Comparison of ENCODE assay signal across 10 cellular contexts in genomic region chr5:134569758-134570364, GRCh38. TPM values are rescaled to one million over a fixed set of nuclear protein-coding genes. Genes with fewer than 3 reads are reported as not detected.
A peak's percentile ranks its signal among the peaks of the same experiment; 100 is the strongest.
DNase-seq lines count a peak whose midpoint lies in the region; ATAC-seq, FAIRE-seq and TF ChIP-seq lines count a peak whose summit lies in the region.
"Had no signal": no experiment of that assay in that cellular context is flagged by ENCODE, and none has a peak within 500 bp of the region (broad histone marks: within the 10 kb centered on the region; RNA-seq: fewer than 3 reads in every experiment).

No MANE protein-coding gene starts in this region.

- H2BK5ac ChIP-seq in IMR-90 (ENCODE audit: low read depth, low read length, poor library complexity, severe bottlenecking) (peak overlapping the region; percentile 4), H1 (ENCODE audit: low read depth, low read length) (peak overlapping the region; percentile 44; the same call in 1 of the 2 replicates)

- ATAC-seq in IMR-90 (ENCODE audit: low read depth) (no peak), HG03469 (IDR thresholded peaks at IDR 0.05; ENCODE audit: unreplicated experiment) (no peak), GM21447 (IDR thresholded peaks at IDR 0.05; ENCODE audit: unreplicated experiment) (no peak)

- H3K18ac ChIP-seq in IMR-90 (ENCODE audit: low read depth, low read length) (no peak overlapping the region), H1 (ENCODE audit: extremely low read depth, low read length) (no peak overlapping the region)

- BruUV-seq in IMR-90 (replicated peaks; lab: Mats Ljungman, UMichigan) = no TSS peak

- peak overlapping the region; percentile 96 for H3K27ac Mint-ChIP-seq in nephron progenitor cell

- H2BK20ac ChIP-seq in IMR-90 (ENCODE audit: low read depth, low read length) (no peak overlapping the region), H1 (ENCODE audit: low read length) (no peak overlapping the region)

- no peaks in the 10 kb centered on the region for H3K27me3 ChIP-seq in BLaER1 treated with 17β-estradiol and CSF1 and Interleukin-3, amounts not matched to agents 10 nM and 100 nM
- H3K27me3 ChIP-seq in IMR-90 (ENCODE audit: control insufficient read depth, insufficient read depth, low read length) (no peaks in the 10 kb centered on the region), H1 (replicated peaks in 1 of 4; ENCODE audit: control insufficient read depth in 3 of 4, extremely low read depth in 1 of 4, insufficient read depth in 3 of 4, low read length in 3 of 4) (no peaks in the 10 kb centered on the region), brain microvascular endothelial cell (replicated peaks) (no peaks in the 10 kb centered on the region)

- peaks cover 21% of the 10 kb centered on the region for H3K9me1 ChIP-seq in IMR-90 (ENCODE audit: insufficient read depth, low read length)

- H3K23me2 ChIP-seq in H1 (ENCODE audit: low read depth, low read length) = no peaks in the 10 kb centered on the region

- POLR2A ChIA-PET in IMR-90 (lab: Charles Lee; ENCODE audit: unreplicated experiment) (no interaction called here), H1 (lab: Charles Lee; ENCODE audit: partially characterized antibody) (interaction anchor here (1.1 kb wide), 1 partner anchor 14 kb away, joined by 3 read pairs; no protein-coding TSS in a partner anchor)

- no peak overlapping the region for H4K8ac ChIP-seq in IMR-90 (ENCODE audit: low read depth in 2 of 2, low read length in 2 of 2)
- H4K8ac ChIP-seq in H1 (ENCODE audit: extremely low read depth, insufficient read depth, low read length) = no peak overlapping the region

- H3K4me1 Mint-ChIP-seq in nephron progenitor cell = peaks cover 50% of the 10 kb centered on the region

- TF ChIP-seq EP300 in H1 (IDR thresholded peaks at IDR 0.05; ENCODE audit: borderline replicate concordance in 1 of 2, low read depth in 2 of 2, low read length in 2 of 2) = no peak

- no peak overlapping the region for H3K4me3 ChIP-seq in BLaER1 treated with 17β-estradiol and CSF1 and Interleukin-3, amounts not matched to agents 10 nM and 100 nM
- H3K4me3 ChIP-seq in IMR-90 (ENCODE audit: insufficient read depth, low read depth, low read length) = no peak overlapping the region
- no peak overlapping the region for H3K4me3 ChIP-seq in H1 (ENCODE audit: extremely low read depth in 1 of 4, insufficient read depth in 2 of 4, low read depth in 3 of 4, low read length in 4 of 4)
- no peak overlapping the region for H3K4me3 ChIP-seq in brain microvascular endothelial cell (ENCODE audit: low read depth, low read length)

- no peaks in the 10 kb centered on the region for H3K36me3 Mint-ChIP-seq in nephron progenitor cell (ENCODE audit: low read depth)

- H3K14ac ChIP-seq in IMR-90 (replicated peaks; ENCODE audit: low read depth, low read length) = no peak overlapping the region
- H3K14ac ChIP-seq in H1 (ENCODE audit: insufficient read length) = no peak overlapping the region

- H3K56ac ChIP-seq in IMR-90 (ENCODE audit: extremely low read depth, insufficient read depth, low read length) (no peak overlapping the region), H1 (replicated peaks; ENCODE audit: insufficient read length, low read depth, low read length) (no peak overlapping the region)

- H4K5ac ChIP-seq in IMR-90 (ENCODE audit: low read depth, low read length) (no peak overlapping the region), H1 (ENCODE audit: insufficient read length, low read depth, low read length) (no peak overlapping the region)

- FAIRE-seq in H1 (lab: Jason Lieb, UNC) = no peak

- CTCF ChIA-PET in IMR-90 (lab: Yijun Ruan, JAX) = no interaction called here
- CTCF ChIA-PET in H1 (lab: Charles Lee; ENCODE audit: partially characterized antibody) = interaction anchor here (0.7 to 2.2 kb wide), 2 partner anchors 10 to 17 kb away, joined by 4 to 8 read pairs; no protein-coding TSS in a partner anchor

- no peak overlapping the region for H2BK12ac ChIP-seq in H1 (ENCODE audit: low read depth, low read length)

- TF ChIP-seq CTCF in IMR-90 (conservative IDR thresholded peaks at IDR 0.05; ENCODE audit: low read depth, low read length) = no peak
- TF ChIP-seq CTCF in H1 (IDR thresholded peaks at IDR 0.05; ENCODE audit: control extremely low read depth in 1 of 3, insufficient read depth in 1 of 3, low read depth in 1 of 3, low read length in 3 of 3) = no peak
- TF ChIP-seq CTCF in nephron progenitor cell (IDR thresholded peaks at IDR 0.05) = no peak
- TF ChIP-seq CTCF in brain microvascular endothelial cell (IDR thresholded peaks at IDR 0.05; ENCODE audit: low read depth, low read length, missing control alignments) = no peak

- peaks cover 17 to 43% (median 31%) of the 10 kb centered on the region in 10 experiments for H3K4me1 ChIP-seq in BLaER1 treated with 17β-estradiol and CSF1 and Interleukin-3, amounts not matched to agents 10 nM and 100 nM
- H3K4me1 ChIP-seq in IMR-90 (ENCODE audit: control insufficient read depth, insufficient read depth, low read length) (peaks cover 16% of the 10 kb centered on the region), H1 (replicated peaks in 1 of 4; ENCODE audit: control insufficient read depth in 3 of 4, insufficient read depth in 4 of 4, low read length in 3 of 4) (no peaks in the 10 kb centered on the region)

- DNase-seq in IMR-90 (no peak), H1 (ENCODE audit: low read depth in 1 of 2, low spot score in 2 of 2) (no peak), nephron progenitor cell (no peak), brain microvascular endothelial cell (no peak), A172 (ENCODE audit: low spot score) (no peak)
- DNase-seq: COR-L47; effector CD8-positive, alpha-beta T cell had no signal

- H3K27ac ChIP-seq in BLaER1 treated with 17β-estradiol and CSF1 and Interleukin-3, amounts not matched to agents 10 nM and 100 nM = peak overlapping the region in 3 of 11 experiments; percentile 0 to 37 (median 14); a peak in 2 of 22 replicates
- H3K27ac ChIP-seq in IMR-90 (ENCODE audit: insufficient read depth, low read length) (no peak overlapping the region), H1 (ENCODE audit: low read depth, low read length) (no peak overlapping the region), brain microvascular endothelial cell (no peak overlapping the region)

- H2AFZ ChIP-seq in IMR-90 (replicated peaks; ENCODE audit: low read length, poor library complexity) = no peak overlapping the region
- H2AFZ ChIP-seq in H1 (ENCODE audit: low read length) = no peak overlapping the region

- H3K9me3 Mint-ChIP-seq in nephron progenitor cell = no peaks in the 10 kb centered on the region

- peaks cover 3 to 49% of the 10 kb centered on the region in 2 experiments; a peak in 2 of 4 replicates for H3K79me1 ChIP-seq in IMR-90 (ENCODE audit: low read depth in 1 of 2, low read length in 2 of 2)
- peaks cover 4% of the 10 kb centered on the region; the same call in 1 of the 2 replicates for H3K79me1 ChIP-seq in H1 (ENCODE audit: low read depth, low read length)

- peak overlapping the region; percentile 21; the same call in 1 of the 2 replicates for H4K91ac ChIP-seq in IMR-90 (ENCODE audit: insufficient read depth, low read depth, low read length)
- no peak overlapping the region for H4K91ac ChIP-seq in H1 (replicated peaks; ENCODE audit: insufficient read length, low read length)

- H3K9me3 ChIP-seq in BLaER1 treated with 17β-estradiol and CSF1 and Interleukin-3, amounts not matched to agents 10 nM and 100 nM (replicated peaks in 1 of 11) = no peaks in the 10 kb centered on the region
- H3K9me3 ChIP-seq in IMR-90 (ENCODE audit: control insufficient read depth, insufficient read depth, low read length) (no peaks in the 10 kb centered on the region), H1 (ENCODE audit: insufficient read depth in 2 of 2, low read depth in 1 of 2, low read length in 1 of 2) (no peaks in the 10 kb centered on the region)

- peaks cover 77 to 100% (median 97%) of the 10 kb centered on the region in 11 experiments for H3K36me3 ChIP-seq in BLaER1 treated with 17β-estradiol and CSF1 and Interleukin-3, amounts not matched to agents 10 nM and 100 nM
- peaks cover 72% of the 10 kb centered on the region for H3K36me3 ChIP-seq in IMR-90 (ENCODE audit: control insufficient read depth, insufficient read depth, low read length)
- peaks cover 28 to 56% (median 47%) of the 10 kb centered on the region in 4 experiments for H3K36me3 ChIP-seq in H1 (ENCODE audit: control insufficient read depth in 2 of 4, insufficient read depth in 4 of 4, low read length in 3 of 4)
- peaks cover 23% of the 10 kb centered on the region for H3K36me3 ChIP-seq in brain microvascular endothelial cell (replicated peaks)

- H4K20me1 ChIP-seq in BLaER1 treated with 17β-estradiol and CSF1 and Interleukin-3, amounts not matched to agents 10 nM and 100 nM = peaks cover 19 to 91% (median 66%) of the 10 kb centered on the region in 11 experiments; a peak in 19 of 22 replicates
- peaks cover 6% of the 10 kb centered on the region for H4K20me1 ChIP-seq in IMR-90 (ENCODE audit: insufficient read depth, low read length)
- H4K20me1 ChIP-seq in H1 (replicated peaks in 1 of 2; ENCODE audit: control insufficient read depth in 1 of 2, insufficient read depth in 2 of 2, low read length in 2 of 2) = peaks cover 6% of the 10 kb centered on the region in 2 experiments

- H3K4me2 ChIP-seq in BLaER1 treated with 17β-estradiol and CSF1 and Interleukin-3, amounts not matched to agents 10 nM and 100 nM = peak overlapping the region in 1 of 11 experiments; percentile 66; a peak in 2 of 22 replicates
- H3K4me2 ChIP-seq in IMR-90 (ENCODE audit: low read depth, low read length) (no peak overlapping the region), H1 (ENCODE audit: insufficient read depth in 1 of 2, low read depth in 2 of 2, low read length in 2 of 2) (no peak overlapping the region)

- H3K79me2 ChIP-seq in H1 (ENCODE audit: control insufficient read depth in 1 of 2, insufficient read depth in 2 of 2, low read length in 2 of 2) = no peaks in the 10 kb centered on the region; a peak in 1 of 4 replicates

- dilution Hi-C loops in IMR-90 (cut with HindIII; ENCODE audit: low sequenced_read_pairs, unreplicated experiment) = no loop called here

- intact Hi-C loops in IMR-90 (cut with micrococcal nuclease) = no loop called here

- H3K23ac ChIP-seq in IMR-90 (ENCODE audit: low read depth, low read length) (no peak overlapping the region), H1 (ENCODE audit: insufficient read length) (no peak overlapping the region)

- H2AK5ac ChIP-seq in IMR-90 (ENCODE audit: low read depth, low read length) (peak overlapping the region; percentile 20; the same call in 1 of the 2 replicates), H1 (ENCODE audit: low read depth, low read length) (no peak overlapping the region)

- no peak overlapping the region for H3K4me3 Mint-ChIP-seq in nephron progenitor cell

- H3K4ac ChIP-seq in IMR-90 (ENCODE audit: low read depth, low read length) = no peak overlapping the region
- no peak overlapping the region for H3K4ac ChIP-seq in H1 (replicated peaks; ENCODE audit: insufficient read length, low read depth, low read length)

- in situ Hi-C loops in IMR-90 (cut with MboI; ENCODE audit: low sequenced_read_pairs) = no loop called here
- in situ Hi-C loops in brain microvascular endothelial cell (cut with HindIII; ENCODE audit: low pct_ligation_motif_present, low sequenced_read_pairs) = no loop called here

- TF ChIP-seq RAD21 in IMR-90 (IDR thresholded peaks at IDR 0.05; ENCODE audit: low read length) (no peak), H1 (IDR thresholded peaks at IDR 0.05 in 1 of 2, conservative IDR thresholded peaks at IDR 0.05 in 1 of 2; ENCODE audit: low read depth in 2 of 2, low read length in 2 of 2) (no peak)

- H2AK9ac ChIP-seq in IMR-90 (replicated peaks; ENCODE audit: low read depth, low read length, poor library complexity) = peak overlapping the region; percentile 66

- H2BK120ac ChIP-seq in IMR-90 (ENCODE audit: low read depth, low read length) (no peak overlapping the region; the same call in 1 of the 2 replicates), H1 (replicated peaks; ENCODE audit: low read depth, low read length) (no peak overlapping the region)

- WGBS in IMR-90 (ENCODE audit: extremely low coverage in 2 of 2, insufficient read length in 1 of 2), 2 experiments = 100% methylated on average over 4 of the region's 6 CpGs; no CpG with 5 or more reads in 1 of the 2 experiments
- 95% methylated on average over 6 of the region's 6 CpGs; no CpG with 5 or more reads in 1 of the 2 experiments for WGBS in H1 (ENCODE audit: extremely low coverage in 1 of 2, insufficient coverage in 1 of 2, insufficient read length in 1 of 2, insufficient replicate concordance in 2 of 2, low coverage in 1 of 2, low lambda C conversion rate in 2 of 2, missing lambda C conversion rate in 1 of 2), 2 experiments

- no peaks in the 10 kb centered on the region for H3K27me3 Mint-ChIP-seq in nephron progenitor cell (ENCODE audit: low read depth, poor library complexity)

- H2BK15ac ChIP-seq in IMR-90 (ENCODE audit: low read depth, low read length) = no peak overlapping the region; the same call in 2 of the 3 replicates
- H2BK15ac ChIP-seq in H1 (ENCODE audit: low read length) = no peak overlapping the region

- H3K9ac ChIP-seq in BLaER1 treated with 17β-estradiol and CSF1 and Interleukin-3, amounts not matched to agents 10 nM and 100 nM = peak overlapping the region in 6 of 11 experiments; percentile 2 to 46 (median 12); a peak in 4 of 22 replicates
- H3K9ac ChIP-seq in IMR-90 (ENCODE audit: low read depth, low read length) = no peak overlapping the region
- H3K9ac ChIP-seq in H1 (replicated peaks in 1 of 4; ENCODE audit: extremely low read depth in 1 of 4, low read depth in 3 of 4, low read length in 3 of 4) = no peak overlapping the region

- TF ChIP-seq POLR2A in IMR-90 (IDR thresholded peaks at IDR 0.05; ENCODE audit: low read depth, low read length) (no peak), H1 (IDR thresholded peaks at IDR 0.05; ENCODE audit: control extremely low read depth in 1 of 2, low read depth in 2 of 2, low read length in 2 of 2) (no peak)

RNA-seq across cellular contexts. Expression of gene JADE2, which starts 44.4 kb away (rescaled TPM):
- total RNA-seq in IMR-90 (2012; rRNA removed) = 13.9 and 14.9 TPM in 2 replicates
- polyA plus RNA-seq in IMR-90 (2012; rRNA removed) (13.3 and 16.7 TPM in 2 replicates), H1 (2011; rRNA removed) (19.2 and 21.9 TPM in 2 replicates)
- polyA plus RNA-seq in IMR-90 (2012; cell fraction: cytosol; rRNA removed) = 10.0 and 16.8 TPM in 2 replicates
- polyA plus RNA-seq in IMR-90 (2012; cell fraction: nucleus; rRNA removed; ENCODE audit: low replicate concordance) = 19.0 and 26.8 TPM in 2 replicates
- total RNA-seq in H1 (2021; fragmentation: NEBNext Ultra II Directional; extraction: Animal tissue kit (Norgen Biotek cat#: 25700)) = 55.8 and 59.4 TPM in 2 replicates
- 19.5 TPM for polyA plus RNA-seq in H1 (2011; cell fraction: cytosol; rRNA removed)
- 28.6 TPM for polyA plus RNA-seq in H1 (2011; cell fraction: nucleus; rRNA removed)
- polyA plus RNA-seq in H1 (2012, experiment 1 of 2) = 15.9 to 23.0 TPM (median 22.1 TPM) in 4 replicates
- polyA plus RNA-seq in H1 (2012, experiment 2 of 2) = 19.7 TPM
- polyA plus RNA-seq in H1 (2013, experiment 1 of 2) = 14.6 TPM
- 14.5 TPM for polyA plus RNA-seq in H1 (2013, experiment 2 of 2)
- polyA minus RNA-seq in H1 (2011; rRNA and poly(A)+ RNA removed) = 42.6 and 49.2 TPM in 2 replicates
- 24.7 TPM for polyA minus RNA-seq in H1 (2011; cell fraction: cytosol; rRNA and poly(A)+ RNA removed)
- 26.6 TPM for polyA minus RNA-seq in H1 (2011; cell fraction: nucleus; rRNA and poly(A)+ RNA removed)
- 20.7 and 20.8 TPM in 2 replicates for total RNA-seq in A172 (2014; rRNA removed; shearing (Covaris generic))

Comparison
In these comparisons a context has a peak if more than half of its experiments do, and no peak if none do; other contexts are left out.
1. H3K9ac ChIP-seq: peak in BLaER1 treated with 17β-estradiol and CSF1 and Interleukin-3, amounts not matched to agents 10 nM and 100 nM (6 of 11); none in IMR-90 (single experiment) and H1 (0 of 4).